Comparison of ENCODE assay signal across 3 cellular contexts in the genomic region with DNA sequence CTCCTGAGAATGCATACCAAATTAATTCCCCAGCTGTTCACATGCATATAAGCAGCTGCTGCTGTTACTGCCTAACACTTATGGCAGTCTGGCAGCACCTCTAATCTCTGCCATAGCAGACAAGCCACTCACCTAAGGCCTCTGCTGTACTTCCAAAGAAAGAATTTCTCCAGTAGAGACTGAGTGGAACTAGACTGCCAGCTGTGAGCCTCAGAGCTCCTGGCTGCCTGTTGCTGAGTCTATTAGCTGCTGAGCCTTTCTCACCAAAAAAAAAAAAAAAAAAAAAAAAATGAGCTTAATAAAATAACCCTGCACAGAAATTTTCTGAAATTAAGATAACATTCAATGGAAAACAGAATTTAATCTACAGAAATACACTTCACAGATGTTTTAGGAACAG. TPM values are rescaled to one million over a fixed set of nuclear protein-coding genes. Genes with fewer than 3 reads are reported as not detected.
"Had no signal": no experiment of that assay in that cellular context is flagged by ENCODE, and none has a peak within 500 bp of the region (broad histone marks: within the 10 kb centered on the region; RNA-seq: fewer than 3 reads in every experiment).

No MANE protein-coding gene starts in this region.

RNA-seq across cellular contexts. Expression of a gene that starts 33.0 kb away (rescaled TPM):
- total RNA-seq: PC-9, Right ventricle myocardium inferior, RPMI7951 had no signal
